In the genomic region with DNA sequence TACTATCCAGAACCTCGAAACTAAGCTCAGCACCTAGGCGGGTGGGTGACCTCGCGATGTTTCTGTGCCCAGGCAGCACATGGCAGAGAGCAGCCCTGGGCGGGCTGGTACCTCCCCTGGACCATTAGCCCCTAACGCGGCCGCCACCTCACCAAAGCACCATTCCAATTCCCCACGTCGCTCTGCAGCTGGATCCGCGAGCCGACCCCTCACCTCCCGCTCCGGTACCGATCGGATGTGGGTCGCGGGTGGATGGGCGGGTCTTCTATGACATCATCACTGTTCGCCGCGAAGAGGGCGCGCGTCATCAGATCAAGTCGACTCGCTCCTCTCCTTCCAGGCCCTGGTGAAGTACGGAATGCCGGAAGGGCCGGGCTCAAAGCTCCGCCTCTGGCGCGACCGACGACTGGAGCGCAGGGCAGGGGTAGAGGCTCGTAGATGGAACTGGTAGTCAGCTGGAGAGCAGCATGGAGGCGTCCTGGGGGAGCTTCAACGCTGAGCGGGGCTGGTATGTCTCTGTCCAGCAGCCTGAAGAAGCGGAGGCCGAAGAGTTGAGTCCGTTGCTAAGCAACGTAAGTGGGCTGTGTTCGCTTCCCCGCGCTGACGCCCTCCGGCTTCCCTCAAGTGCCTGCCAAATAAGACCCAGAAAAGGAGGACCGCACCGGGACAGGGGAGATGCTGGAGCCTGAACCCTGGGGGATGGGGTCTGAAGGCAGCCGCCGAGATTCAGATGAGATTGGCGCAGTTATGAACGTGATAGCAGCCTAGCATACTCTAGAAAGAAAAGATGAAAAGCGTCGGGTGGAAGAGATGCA, we compare ENCODE assay signal across 8 cellular contexts. TPM values are rescaled to one million over a fixed set of nuclear protein-coding genes. Genes with fewer than 3 reads are reported as not detected.
DNase-seq lines count a peak whose midpoint lies in the region; ATAC-seq and TF ChIP-seq lines count a peak whose summit lies in the region.

A gene (plus strand): TSS at position 435 of the 815 bp plus-strand sequence. CDS start 33 bp downstream, at position 468.
A gene with protein sequence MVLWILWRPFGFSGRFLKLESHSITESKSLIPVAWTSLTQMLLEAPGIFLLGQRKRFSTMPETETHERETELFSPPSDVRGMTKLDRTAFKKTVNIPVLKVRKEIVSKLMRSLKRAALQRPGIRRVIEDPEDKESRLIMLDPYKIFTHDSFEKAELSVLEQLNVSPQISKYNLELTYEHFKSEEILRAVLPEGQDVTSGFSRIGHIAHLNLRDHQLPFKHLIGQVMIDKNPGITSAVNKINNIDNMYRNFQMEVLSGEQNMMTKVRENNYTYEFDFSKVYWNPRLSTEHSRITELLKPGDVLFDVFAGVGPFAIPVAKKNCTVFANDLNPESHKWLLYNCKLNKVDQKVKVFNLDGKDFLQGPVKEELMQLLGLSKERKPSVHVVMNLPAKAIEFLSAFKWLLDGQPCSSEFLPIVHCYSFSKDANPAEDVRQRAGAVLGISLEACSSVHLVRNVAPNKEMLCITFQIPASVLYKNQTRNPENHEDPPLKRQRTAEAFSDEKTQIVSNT (minus strand): TSS at position 269 of the 815 bp plus-strand sequence. CDS start 106 bp downstream, at position 163.

- under 1% methylated on average over 58 of the region's 58 CpGs for WGBS in prostate gland

- H3K9me3 ChIP-seq in right atrium auricular region (no peaks in the 10 kb centered on the region), prostate gland (no peaks in the 10 kb centered on the region)

- H3K36me3 ChIP-seq in right atrium auricular region (peaks cover 12% of the 10 kb centered on the region), prostate gland (no peaks in the 10 kb centered on the region)

- peak within 1 kb of the TSS; percentile 83 to 89 for H3K27ac ChIP-seq in right atrium auricular region
- H3K27ac ChIP-seq in prostate gland = peak within 1 kb of the TSS; percentile 85 to 86

- DNase-seq in NCI-H1694 (lab: John Stamatoyannopoulos, UW) (peak; percentile 93), T-helper 1 cell (peak; percentile 74 to 93 (median 81)), anterior cingulate cortex (lab: John Stamatoyannopoulos, UW) (peak; percentile 53 to 96 (median 92)), right atrium auricular region (ENCODE audit: low spot score) (peak; percentile 96), prostate gland (ENCODE audit: low spot score) (peak; percentile 94), ureter (ENCODE audit: low spot score) (peak; percentile 95)

- intact Hi-C loops in prostate gland (cut with DNase I) = loop anchor here (5.0 kb wide), 2 partner anchors 259 to 334 kb away; a partner anchor contains a TSS

- H3K27me3 ChIP-seq in right atrium auricular region (no peaks in the 10 kb centered on the region), prostate gland (replicated peaks; ENCODE audit: insufficient read depth) (no peaks in the 10 kb centered on the region)

- H3K4me1 ChIP-seq in right atrium auricular region (peaks cover 0 to 46% of the 10 kb centered on the region in 2 donors), prostate gland (replicated peaks) (no peaks in the 10 kb centered on the region)

- TF ChIP-seq CTCF in right atrium auricular region (IDR thresholded peaks at IDR 0.05) (no peak), prostate gland (IDR thresholded peaks at IDR 0.05) (peak in 2 of 4 experiments; percentile 11 to 16)

- ATAC-seq in GM18499 (IDR thresholded peaks at IDR 0.05; ENCODE audit: insufficient read depth, unreplicated experiment) = peak; percentile 68
- peak; percentile 87 for ATAC-seq in HG02885 (IDR thresholded peaks at IDR 0.05; ENCODE audit: poor library complexity, unreplicated experiment)

- peak; percentile 62 for TF ChIP-seq POLR2A in prostate gland (IDR thresholded peaks at IDR 0.05)

- H3K4me3 ChIP-seq in right atrium auricular region (peak within 1 kb of the TSS; percentile 63 to 80), prostate gland (peak within 1 kb of the TSS; percentile 70 to 86)

RNA-seq across cellular contexts. Expression of the first gene that starts in this region (rescaled TPM):
- total RNA-seq in right atrium auricular region (1 to 10 TPM; 5.7 to 6.9 TPM), prostate gland (10 to 100 TPM; 13.7 to 15.1 TPM), ureter (18.3 TPM)

RNA-seq across cellular contexts. Expression of the second gene that starts in this region (rescaled TPM):
- 1 to 10 TPM; 4.2 to 4.6 TPM for total RNA-seq in right atrium auricular region
- 10 to 100 TPM in 1 of 2 donors, 1 to 10 TPM in 1; 8.1 to 18.4 TPM for total RNA-seq in prostate gland
- total RNA-seq in ureter = 21.8 TPM

Comparison
In these comparisons a context has a peak if more than half of its experiments do, and no peak if none do; other contexts are left out.
1. Peak in every context shown above with its lines: DNase-seq, ATAC-seq, H3K4me3 ChIP-seq and H3K27ac ChIP-seq.